In genomic region chr3:13261908-13262307, GRCh38 we compare ENCODE assay signal across 16 cellular contexts.
"Had no signal": no experiment of that assay in that cellular context is flagged by ENCODE, and none has a peak within 500 bp of the region (broad histone marks: within the 10 kb centered on the region; RNA-seq: fewer than 3 reads in every experiment).

No MANE protein-coding gene starts in this region.

- H3K9me3 ChIP-seq: thyroid gland had no signal

- ATAC-seq: activated T-cell treated with anti-CD3 and anti-CD28 coated beads, Interleukin-2, amount 50 U/mL, for 72 hours; foreskin keratinocyte; T-helper 17 cell had no signal

- DNase-seq: activated CD4-positive, alpha-beta T cell treated with anti-CD3 and anti-CD28 coated beads for 1 hour; activated CD4-positive, alpha-beta T cell treated with anti-CD3 and anti-CD28 coated beads, Interleukin-2, amount 50 U/mL, for 4 hours; activated effector memory CD4-positive, alpha-beta T cell treated with anti-CD3 and anti-CD28 coated beads, Interleukin-2, amount 50 U/mL, for 16 hours; activated naive CD4-positive, alpha-beta T cell treated with anti-CD3 and anti-CD28 coated beads, Interleukin-2, amount 50 U/mL, for 16 hours; activated T-cell treated with anti-CD3 and anti-CD28 coated beads, Interleukin-2, amount 50 U/mL, for 72 hours; foreskin keratinocyte; glutamatergic neuron; kidney; mesendoderm; naive thymus-derived CD8-positive, alpha-beta T cell; spleen; stimulated activated naive B cell treated with anti-CD40 and anti-IgM and Interleukin-4, amounts not matched to agents 10 μg/mL and 1 μg/mL and 100 μg/mL, for 72 hours; T-helper 17 cell had no signal

- H3K4me3 ChIP-seq: spleen, thyroid gland had no signal

- H3K4me1 ChIP-seq: foreskin keratinocyte, parathyroid adenoma, thyroid gland had no signal

- H3K36me3 ChIP-seq: spleen, thyroid gland had no signal

- H3K27me3 ChIP-seq: thyroid gland had no signal

- H3K27ac ChIP-seq: foreskin keratinocyte, parathyroid adenoma, thyroid gland, VCaP had no signal
